In genomic region chr10:133279266-133279960, GRCh38 we compare ENCODE assay signal across 14 cellular contexts. TPM values are rescaled to one million over a fixed set of nuclear protein-coding genes. Genes with fewer than 3 reads are reported as not detected.
DNase-seq lines count a peak whose midpoint lies in the region; ATAC-seq, FAIRE-seq and TF ChIP-seq lines count a peak whose summit lies in the region.
"Had no signal": no experiment of that assay in that cellular context is flagged by ENCODE, and none has a peak within 500 bp of the region (broad histone marks: within the 10 kb centered on the region; RNA-seq: fewer than 3 reads in every experiment).

No MANE protein-coding gene starts in this region.

- no peak overlapping the region for H2AFZ ChIP-seq in K562 (ENCODE audit: low read depth, low read length)

- H3K4me2 ChIP-seq in K562 (ENCODE audit: insufficient read depth, low read length): peak overlapping the region; percentile 72

- FAIRE-seq in K562 (lab: Jason Lieb, UNC) (no peak), D721Med (lab: Jason Lieb, UNC) (no peak)

- in situ Hi-C loops in K562 (cut with MboI): no loop called here

- DNase-seq in cardiac muscle cell (ENCODE audit: low read depth in 1 of 2, low spot score in 1 of 2): no peak
- DNase-seq in heart left ventricle: no peak
- no peak for DNase-seq in K562 (ENCODE audit: extremely low read depth in 1 of 4, low spot score in 3 of 4)
- no peak for DNase-seq in sciatic nerve (ENCODE audit: low spot score)
- no peak for DNase-seq in D721Med (ENCODE audit: insufficient read length, low spot score)
- DNase-seq: activated naive CD4-positive, alpha-beta T cell treated with anti-CD3 and anti-CD28 coated beads, Interleukin-2, amount 50 U/mL, for 16 hours; DMS79; left cardiac atrium; NCI-H2107 had no signal

- intact Hi-C loops in heart left ventricle (cut with DNase I) (no loop called here), K562 (cut with micrococcal nuclease) (loop anchor here (2.0 kb wide), 1 partner anchor 25 kb away; no protein-coding TSS in a partner anchor), sciatic nerve (cut with DNase I) (no loop called here)

- no peak for TF ChIP-seq RAD21 in K562 (CRISPR knock-in tag; conservative IDR thresholded peaks at IDR 0.05 in 1 of 2, IDR thresholded peaks at IDR 0.05 in 1 of 2)

- BruUV-seq in K562 (replicated peaks; lab: Mats Ljungman, UMichigan): no TSS peak

- H3K27me3 ChIP-seq in cardiac muscle cell (peaks cover 9% of the 10 kb centered on the region), heart left ventricle (peaks cover 0 to 30% (median 20%) of the 10 kb centered on the region in 9 donors), K562 (ENCODE audit: control insufficient read depth in 2 of 2, insufficient read depth in 2 of 2, low read length in 2 of 2) (no peaks in the 10 kb centered on the region)

- H3K4me3 ChIP-seq in cardiac muscle cell (no peak overlapping the region), heart left ventricle (peak overlapping the region in 1 of 12 donors; percentile 12), K562 (no peak overlapping the region), mesodermal cell (ENCODE audit: extremely low read depth, insufficient read depth, low read length, poor library complexity, severe bottlenecking) (no peak overlapping the region)
- H3K4me3 ChIP-seq: SJSA1 had no signal

- ATAC-seq in heart left ventricle: no peak
- ATAC-seq in K562: no peak
- ATAC-seq in GM19328 (IDR thresholded peaks at IDR 0.05; ENCODE audit: unreplicated experiment): no peak
- no peak for ATAC-seq in sciatic nerve
- ATAC-seq in HG03159 (IDR thresholded peaks at IDR 0.05; ENCODE audit: unreplicated experiment): no peak

- 77 to 88% (median 85%) methylated on average over 19 to 21 of the region's 21 CpGs for WGBS in heart left ventricle, 4 donors
- 56% methylated on average over 18 of the region's 21 CpGs for WGBS in K562 (ENCODE audit: insufficient coverage, low coverage, missing lambda C conversion rate)
- WGBS in mesodermal cell (ENCODE audit: insufficient coverage in 2 of 2), 2 experiments: 95 to 96% methylated on average over 19 to 21 of the region's 21 CpGs

- POLR2A ChIA-PET in K562 (lab: Yijun Ruan, JAX): interaction anchor here (0.7 to 1.5 kb wide), 6 partner anchors 9 to 55 kb away, joined by 3 to 4 read pairs (median 3); no protein-coding TSS in a partner anchor

- H3K4me1 ChIP-seq in cardiac muscle cell (ENCODE audit: low read depth) (peaks cover 35% of the 10 kb centered on the region), heart left ventricle (peaks cover 0 to 62% (median 8%) of the 10 kb centered on the region in 12 donors), K562 (replicated peaks in 1 of 2; ENCODE audit: control insufficient read depth in 2 of 2, insufficient read depth in 2 of 2, low read length in 2 of 2) (peaks cover 40 to 66% of the 10 kb centered on the region in 2 experiments), mesodermal cell (ENCODE audit: control insufficient read depth, insufficient read depth, low read length, poor library complexity, severe bottlenecking) (peaks cover 46% of the 10 kb centered on the region)
- H3K4me1 ChIP-seq: SJSA1 had no signal

- TF ChIP-seq CTCF in cardiac muscle cell (IDR thresholded peaks at IDR 0.05; ENCODE audit: low read depth, low read length) (no peak), heart left ventricle (IDR thresholded peaks at IDR 0.05) (no peak), K562 (IDR thresholded peaks at IDR 0.05 in 2 of 3, conservative IDR thresholded peaks at IDR 0.05 in 1 of 3; ENCODE audit: insufficient read depth in 2 of 3, low read depth in 1 of 3, low read length in 3 of 3) (no peak), D721Med (IDR thresholded peaks at IDR 0.05; ENCODE audit: insufficient read depth, missing control alignments) (no peak)

- H3K9me3 ChIP-seq in cardiac muscle cell (ENCODE audit: low read depth) (no peaks in the 10 kb centered on the region), heart left ventricle (no peaks in the 10 kb centered on the region), K562 (replicated peaks; ENCODE audit: control insufficient read depth, insufficient read depth, low read depth, low read length) (no peaks in the 10 kb centered on the region), mesodermal cell (ENCODE audit: control insufficient read depth, low read length) (no peaks in the 10 kb centered on the region)
- H3K9me3 ChIP-seq: SJSA1 had no signal

- H3K36me3 ChIP-seq in cardiac muscle cell (peaks cover 17% of the 10 kb centered on the region), heart left ventricle (peaks cover 3 to 61% (median 47%) of the 10 kb centered on the region in 9 donors), K562 (ENCODE audit: control insufficient read depth, insufficient read depth, low read length) (peaks cover 33% of the 10 kb centered on the region; the same call in 1 of the 3 replicates), mesodermal cell (ENCODE audit: control insufficient read depth, insufficient read depth, low read length) (peaks cover 36% of the 10 kb centered on the region)

- CTCF ChIA-PET in K562 (lab: Yijun Ruan, JAX; ENCODE audit: low intra/inter-chr PET ratio): no interaction called here

- no peaks in the 10 kb centered on the region for H4K20me1 ChIP-seq in K562 (replicated peaks; ENCODE audit: control insufficient read depth, insufficient read depth, low read length)

- TF ChIP-seq POLR2A in heart left ventricle (IDR thresholded peaks at IDR 0.05) (no peak), K562 (conservative IDR thresholded peaks at IDR 0.05) (no peak)

- no peaks in the 10 kb centered on the region for H3K79me2 ChIP-seq in K562 (ENCODE audit: control insufficient read depth, insufficient read depth, low read length)

- H3K9ac ChIP-seq in K562 (ENCODE audit: insufficient read depth in 1 of 2, low read depth in 2 of 2, low read length in 2 of 2): peak overlapping the region; percentile 61 to 78

- peak overlapping the region; percentile 48 for H3K27ac ChIP-seq in cardiac muscle cell
- peak overlapping the region in 1 of 12 donors; percentile 81 for H3K27ac ChIP-seq in heart left ventricle
- H3K27ac ChIP-seq in K562 (ENCODE audit: extremely low read depth, low read depth, low read length): peak overlapping the region; percentile 92
- peak overlapping the region; percentile 6 for H3K27ac ChIP-seq in mesodermal cell (ENCODE audit: low read depth, low read length, severe bottlenecking)
- H3K27ac ChIP-seq: SJSA1 had no signal

- no peak for TF ChIP-seq EP300 in K562 (IDR thresholded peaks at IDR 0.05; ENCODE audit: low read length)

- peaks cover 3% of the 10 kb centered on the region for H3K9me1 ChIP-seq in K562 (ENCODE audit: control insufficient read depth, insufficient read depth, low read length)

RNA-seq across cellular contexts. Expression of gene ADAM8, which starts 2.7 kb away (rescaled TPM):
- 2.8 and 6.9 TPM in 2 replicates for total RNA-seq in cardiac muscle cell
- 2.3 and 3.7 TPM in 2 replicates for polyA plus RNA-seq in cardiac muscle cell
- 10 to 100 TPM in 1 of 9 donors, 1 to 10 TPM in 8; 1.2 to 10.3 (median 2.6) TPM for total RNA-seq in heart left ventricle
- 1 to 10 TPM in 1 of 2 donors, under 1 TPM in 1; 0.50 to 1.2 TPM for polyA plus RNA-seq in heart left ventricle
- 8.0 and 37.9 TPM in 2 replicates for total RNA-seq in K562 (2011; cell fraction: chromatin; rRNA removed; ENCODE audit: low replicate concordance)
- 34.7 and 35.9 TPM in 2 replicates for total RNA-seq in K562 (2011; cell fraction: nucleolus; rRNA removed)
- total RNA-seq in K562 (2011; cell fraction: nucleoplasm; rRNA removed): 11.8 and 15.8 TPM in 2 replicates
- 2.9 and 3.3 TPM in 2 replicates for total RNA-seq in K562 (2014; rRNA removed)
- total RNA-seq in K562 (2014; rRNA removed; fragmentation: Illumina TruSeq; extraction: Trizol): 0.19 and 0.25 TPM in 2 replicates
- total RNA-seq in K562 (2015; rRNA removed; fragmentation: Illumina TruSeq; extraction: Trizol): 1.0 TPM in 2 replicates
- 6.1 and 7.0 TPM in 2 replicates for total RNA-seq in K562 (2021)
- 1.5 and 5.8 TPM in 2 replicates for polyA plus RNA-seq in K562 (2011; rRNA removed)
- polyA plus RNA-seq in K562 (2011; cell fraction: cytosol; rRNA removed): 5.3 and 5.8 TPM in 2 replicates
- 42.9 and 49.0 TPM in 2 replicates for polyA plus RNA-seq in K562 (2011; cell fraction: nucleus; rRNA removed)
- polyA plus RNA-seq in K562 (2012): 4.0 and 16.8 TPM in 2 replicates
- polyA plus RNA-seq in K562 (2014; fragmentation: Illumina TruSeq; extraction: Trizol): 1.1 and 3.4 TPM in 2 replicates
- under 1 TPM; 0.07 to 0.14 TPM for polyA plus RNA-seq in K562 (2014; fragmentation: Nextera tagmentation; extraction: Ambion mirVana)
- 5.0 and 7.2 TPM in 2 replicates for polyA plus RNA-seq in K562 (2014; rRNA removed)
- polyA minus RNA-seq in K562 (2011; rRNA and poly(A)+ RNA removed): 1.0 and 1.6 TPM in 2 replicates
- polyA minus RNA-seq in K562 (2011; cell fraction: cytosol; rRNA and poly(A)+ RNA removed): 3.1 and 5.6 TPM in 2 replicates
- polyA minus RNA-seq in K562 (2011; cell fraction: nucleus; rRNA and poly(A)+ RNA removed): 14.7 and 18.5 TPM in 2 replicates
- 1.1 TPM for polyA plus RNA-seq in mesodermal cell (2013, experiment 1 of 2)
- polyA plus RNA-seq in mesodermal cell (2013, experiment 2 of 2): 1.9 TPM
- total RNA-seq in sciatic nerve: 20.7 TPM
- total RNA-seq: SJSA1 had no signal

RNA-seq across cellular contexts. Expression of gene TUBGCP2, which starts 29.3 kb away (rescaled TPM):
- 70.2 and 70.8 TPM in 2 replicates for total RNA-seq in cardiac muscle cell
- 52.3 and 62.4 TPM in 2 replicates for polyA plus RNA-seq in cardiac muscle cell
- total RNA-seq in heart left ventricle: 10 to 100 TPM; 33.5 to 49.5 (median 40.1) TPM
- polyA plus RNA-seq in heart left ventricle: 10 to 100 TPM; 34.5 to 36.0 TPM
- total RNA-seq in K562 (2011; cell fraction: chromatin; rRNA removed; ENCODE audit: low replicate concordance): 97.4 and 177 TPM in 2 replicates
- 93.2 and 103 TPM in 2 replicates for total RNA-seq in K562 (2011; cell fraction: nucleolus; rRNA removed)
- 81.1 and 81.7 TPM in 2 replicates for total RNA-seq in K562 (2011; cell fraction: nucleoplasm; rRNA removed)
- 35.1 and 44.2 TPM in 2 replicates for total RNA-seq in K562 (2014; rRNA removed)
- total RNA-seq in K562 (2014; rRNA removed; fragmentation: Illumina TruSeq; extraction: Trizol): 21.0 and 22.1 TPM in 2 replicates
- 23.3 and 27.0 TPM in 2 replicates for total RNA-seq in K562 (2015; rRNA removed; fragmentation: Illumina TruSeq; extraction: Trizol)
- total RNA-seq in K562 (2021): 56.6 and 56.7 TPM in 2 replicates
- polyA plus RNA-seq in K562 (2011; rRNA removed): 39.3 and 45.1 TPM in 2 replicates
- 33.2 and 44.0 TPM in 2 replicates for polyA plus RNA-seq in K562 (2011; cell fraction: cytosol; rRNA removed)
- 79.4 and 99.6 TPM in 2 replicates for polyA plus RNA-seq in K562 (2011; cell fraction: nucleus; rRNA removed)
- polyA plus RNA-seq in K562 (2012): 29.8 and 48.0 TPM in 2 replicates
- 28.4 and 35.5 TPM in 2 replicates for polyA plus RNA-seq in K562 (2014; fragmentation: Illumina TruSeq; extraction: Trizol)
- 1 to 10 TPM; 4.3 to 4.4 TPM for polyA plus RNA-seq in K562 (2014; fragmentation: Nextera tagmentation; extraction: Ambion mirVana)
- polyA plus RNA-seq in K562 (2014; rRNA removed): 32.0 and 33.0 TPM in 2 replicates
- polyA minus RNA-seq in K562 (2011; rRNA and poly(A)+ RNA removed): 36.7 and 39.5 TPM in 2 replicates
- polyA minus RNA-seq in K562 (2011; cell fraction: cytosol; rRNA and poly(A)+ RNA removed): 29.7 and 33.5 TPM in 2 replicates
- polyA minus RNA-seq in K562 (2011; cell fraction: nucleus; rRNA and poly(A)+ RNA removed): 35.9 and 60.8 TPM in 2 replicates
- polyA plus RNA-seq in mesodermal cell (2013, experiment 1 of 2): 53.7 TPM
- polyA plus RNA-seq in mesodermal cell (2013, experiment 2 of 2): 48.5 TPM
- 55.9 TPM for total RNA-seq in sciatic nerve

RNA-seq across cellular contexts. Expression of gene ZNF511, which starts 29.3 kb away (rescaled TPM):
- total RNA-seq in cardiac muscle cell: 53.7 and 67.1 TPM in 2 replicates
- polyA plus RNA-seq in cardiac muscle cell: 116 and 150 TPM in 2 replicates
- total RNA-seq in heart left ventricle: 10 to 100 TPM; 34.5 to 53.3 (median 40.5) TPM
- 10 to 100 TPM; 44.5 to 80.4 TPM for polyA plus RNA-seq in heart left ventricle
- 15.4 and 25.5 TPM in 2 replicates for total RNA-seq in K562 (2011; cell fraction: chromatin; rRNA removed; ENCODE audit: low replicate concordance)
- 20.5 and 22.4 TPM in 2 replicates for total RNA-seq in K562 (2011; cell fraction: nucleolus; rRNA removed)
- total RNA-seq in K562 (2011; cell fraction: nucleoplasm; rRNA removed): 21.4 and 24.6 TPM in 2 replicates
- 36.3 and 44.4 TPM in 2 replicates for total RNA-seq in K562 (2014; rRNA removed)
- total RNA-seq in K562 (2014; rRNA removed; fragmentation: Illumina TruSeq; extraction: Trizol): 19.2 and 24.5 TPM in 2 replicates
- 46.6 and 48.8 TPM in 2 replicates for total RNA-seq in K562 (2015; rRNA removed; fragmentation: Illumina TruSeq; extraction: Trizol)
- total RNA-seq in K562 (2021): 69.3 and 72.9 TPM in 2 replicates
- 37.3 and 40.1 TPM in 2 replicates for polyA plus RNA-seq in K562 (2011; rRNA removed)
- 31.7 and 75.7 TPM in 2 replicates for polyA plus RNA-seq in K562 (2011; cell fraction: cytosol; rRNA removed)
- polyA plus RNA-seq in K562 (2011; cell fraction: nucleus; rRNA removed): 45.8 and 50.3 TPM in 2 replicates
- polyA plus RNA-seq in K562 (2012): 43.5 and 47.7 TPM in 2 replicates
- polyA plus RNA-seq in K562 (2014; fragmentation: Illumina TruSeq; extraction: Trizol): 47.2 and 51.8 TPM in 2 replicates
- polyA plus RNA-seq in K562 (2014; fragmentation: Nextera tagmentation; extraction: Ambion mirVana): 1 to 10 TPM in 1 of 2 experiments, under 1 TPM in 1; 0.61 to 3.7 TPM
- polyA plus RNA-seq in K562 (2014; rRNA removed): 57.4 TPM in 2 replicates
- polyA minus RNA-seq in K562 (2011; rRNA and poly(A)+ RNA removed): 11.4 and 19.7 TPM in 2 replicates
- polyA minus RNA-seq in K562 (2011; cell fraction: cytosol; rRNA and poly(A)+ RNA removed): 18.1 and 20.8 TPM in 2 replicates
- 10.2 and 13.4 TPM in 2 replicates for polyA minus RNA-seq in K562 (2011; cell fraction: nucleus; rRNA and poly(A)+ RNA removed)
- 29.6 TPM for polyA plus RNA-seq in mesodermal cell (2013, experiment 1 of 2)
- 30.6 TPM for polyA plus RNA-seq in mesodermal cell (2013, experiment 2 of 2)
- 27.8 TPM for total RNA-seq in sciatic nerve

RNA-seq across cellular contexts. Expression of gene VENTX, which starts 41.8 kb away (rescaled TPM):
- total RNA-seq in cardiac muscle cell (not detected in 2 replicates), heart left ventricle (1 to 10 TPM in 1 of 9 donors, under 1 TPM in 8; 0.29 to 2.3 (median 0.56) TPM), K562 (2014; rRNA removed) (0.45 and 0.49 TPM in 2 replicates), K562 (2014; rRNA removed; fragmentation: Illumina TruSeq; extraction: Trizol) (0.16 and 0.18 TPM in 2 replicates), K562 (2015; rRNA removed; fragmentation: Illumina TruSeq; extraction: Trizol) (0.07 and 0.23 TPM in 2 replicates), K562 (2021) (0.55 and 0.69 TPM in 2 replicates), sciatic nerve (3.0 TPM)
- polyA plus RNA-seq in cardiac muscle cell (not detected in 2 replicates), heart left ventricle (under 1 TPM; 0.58 to 0.99 TPM), K562 (2011; rRNA removed) (0.03 and 0.21 TPM in 2 replicates), K562 (2014; fragmentation: Illumina TruSeq; extraction: Trizol) (0.19 and 0.29 TPM in 2 replicates), K562 (2014; fragmentation: Nextera tagmentation; extraction: Ambion mirVana) (under 1 TPM in 1 of 2 experiments, not detected in 1; 0.07 TPM), K562 (2014; rRNA removed) (0.36 and 0.70 TPM in 2 replicates)
- 1.8 and 3.5 TPM in 2 replicates for total RNA-seq in K562 (2011; cell fraction: chromatin; rRNA removed; ENCODE audit: low replicate concordance)
- total RNA-seq in K562 (2011; cell fraction: nucleolus; rRNA removed): 2.1 and 2.7 TPM in 2 replicates
- total RNA-seq in K562 (2011; cell fraction: nucleoplasm; rRNA removed): 1.6 and 1.7 TPM in 2 replicates
- polyA plus RNA-seq in K562 (2011; cell fraction: cytosol; rRNA removed): 0.07 and 0.60 TPM in 2 replicates
- 0.17 and 2.0 TPM in 2 replicates for polyA plus RNA-seq in K562 (2011; cell fraction: nucleus; rRNA removed)
- 0.48 and 1.4 TPM in 2 replicates for polyA plus RNA-seq in K562 (2012)
- polyA minus RNA-seq in K562 (2011; rRNA and poly(A)+ RNA removed): not detected in 2 replicates
- polyA minus RNA-seq in K562 (2011; cell fraction: cytosol; rRNA and poly(A)+ RNA removed): not detected in 2 replicates
- polyA minus RNA-seq in K562 (2011; cell fraction: nucleus; rRNA and poly(A)+ RNA removed): 0.11 and 0.27 TPM in 2 replicates
- polyA plus RNA-seq in mesodermal cell (2013, experiment 1 of 2): 0.37 TPM
- polyA plus RNA-seq in mesodermal cell (2013, experiment 2 of 2): 0.25 TPM
- total RNA-seq: SJSA1, temporal lobe had no signal

RNA-seq across cellular contexts. Expression of gene UTF1, which starts 49.4 kb away (rescaled TPM):
- not detected in 2 replicates for total RNA-seq in cardiac muscle cell
- polyA plus RNA-seq in cardiac muscle cell: not detected in 2 replicates
- not detected for total RNA-seq in heart left ventricle
- polyA plus RNA-seq in heart left ventricle: not detected
- total RNA-seq in K562 (2011; cell fraction: chromatin; rRNA removed; ENCODE audit: low replicate concordance): not detected in 2 replicates
- total RNA-seq in K562 (2011; cell fraction: nucleolus; rRNA removed): not detected in 2 replicates
- total RNA-seq in K562 (2011; cell fraction: nucleoplasm; rRNA removed): not detected in 2 replicates
- total RNA-seq in K562 (2014; rRNA removed): not detected in 2 replicates
- total RNA-seq in K562 (2014; rRNA removed; fragmentation: Illumina TruSeq; extraction: Trizol): not detected in 2 replicates
- total RNA-seq in K562 (2015; rRNA removed; fragmentation: Illumina TruSeq; extraction: Trizol): not detected in 2 replicates
- 0.16 and 0.35 TPM in 2 replicates for total RNA-seq in K562 (2021)
- polyA plus RNA-seq in K562 (2011; rRNA removed): not detected in 2 replicates
- 0.12 TPM in 1 of 2 replicates, not detected in the other for polyA plus RNA-seq in K562 (2011; cell fraction: cytosol; rRNA removed)
- 0.14 TPM in 1 of 2 replicates, not detected in the other for polyA plus RNA-seq in K562 (2011; cell fraction: nucleus; rRNA removed)
- 0.09 and 0.28 TPM in 2 replicates for polyA plus RNA-seq in K562 (2012)
- polyA plus RNA-seq in K562 (2014; fragmentation: Illumina TruSeq; extraction: Trizol): not detected in 2 replicates
- not detected for polyA plus RNA-seq in K562 (2014; fragmentation: Nextera tagmentation; extraction: Ambion mirVana)
- polyA plus RNA-seq in K562 (2014; rRNA removed): 0.46 TPM in 1 of 2 replicates, not detected in the other
- not detected in 2 replicates for polyA minus RNA-seq in K562 (2011; rRNA and poly(A)+ RNA removed)
- not detected in 2 replicates for polyA minus RNA-seq in K562 (2011; cell fraction: cytosol; rRNA and poly(A)+ RNA removed)
- not detected in 2 replicates for polyA minus RNA-seq in K562 (2011; cell fraction: nucleus; rRNA and poly(A)+ RNA removed)
- polyA plus RNA-seq in mesodermal cell (2013, experiment 1 of 2): not detected
- polyA plus RNA-seq in mesodermal cell (2013, experiment 2 of 2): not detected
- not detected for total RNA-seq in sciatic nerve
- total RNA-seq: left cardiac atrium, SJSA1, temporal lobe had no signal
